In genomic region chrX:989959-990510, GRCh38 we compare ENCODE assay signal across 8 cellular contexts.
DNase-seq lines count a peak whose midpoint lies in the region; ATAC-seq and TF ChIP-seq lines count a peak whose summit lies in the region.

No MANE protein-coding gene starts in this region.

- H3K36me3 ChIP-seq in Panc1 (ENCODE audit: control insufficient read depth, insufficient read depth, low read length): no peaks in the 10 kb centered on the region
- no peaks in the 10 kb centered on the region for H3K36me3 ChIP-seq in hepatocyte (replicated peaks; ENCODE audit: insufficient read depth, low read depth)

- H3K4me2 ChIP-seq in hepatocyte: peak overlapping the region; percentile 49

- intact Hi-C loops in Panc1 (cut with micrococcal nuclease; ENCODE audit: unreplicated experiment): no loop called here

- no peak overlapping the region for H2AFZ ChIP-seq in hepatocyte

- H4K20me1 ChIP-seq in hepatocyte (ENCODE audit: insufficient read depth, poor library complexity, severe bottlenecking): no peaks in the 10 kb centered on the region

- TF ChIP-seq CTCF in Panc1 (IDR thresholded peaks at IDR 0.05) (no peak), hepatocyte (IDR thresholded peaks at IDR 0.05; ENCODE audit: poor library complexity) (no peak)

- H3K27ac ChIP-seq in Panc1 (ENCODE audit: low read length) (peak overlapping the region; percentile 80), hepatocyte (no peak overlapping the region)

- peak; percentile 62 for TF ChIP-seq POLR2A in GM18505 (IDR thresholded peaks at IDR 0.05; ENCODE audit: borderline replicate concordance, extremely low read depth, insufficient read depth, insufficient read length)

- 76% methylated on average over 25 of the region's 25 CpGs for WGBS in hepatocyte (ENCODE audit: low lambda C conversion rate, missing lambda C conversion rate)

- ATAC-seq in GM18505 (IDR thresholded peaks at IDR 0.05; ENCODE audit: unreplicated experiment) (peak; percentile 96), HG02885 (IDR thresholded peaks at IDR 0.05; ENCODE audit: poor library complexity, unreplicated experiment) (peak; percentile 71), Panc1 (peak; percentile 98), HG03469 (IDR thresholded peaks at IDR 0.05; ENCODE audit: unreplicated experiment) (no peak)

- H3K79me2 ChIP-seq in hepatocyte: no peaks in the 10 kb centered on the region

- no peaks in the 10 kb centered on the region for H3K9me3 ChIP-seq in Panc1 (ENCODE audit: control insufficient read depth, insufficient read depth, low read depth, low read length)
- no peaks in the 10 kb centered on the region for H3K9me3 ChIP-seq in hepatocyte (ENCODE audit: low read depth)

- H3K9me2 ChIP-seq in hepatocyte (replicated peaks; ENCODE audit: insufficient read depth): no peaks in the 10 kb centered on the region

- in situ Hi-C loops in Panc1 (cut with HindIII; ENCODE audit: low pct_unique_long_range_greater_than_20kb, low sequenced_read_pairs): no loop called here

- CTCF ChIA-PET in Panc1 (lab: Charles Lee): no interaction called here

- DNase-seq in Panc1 (ENCODE audit: low read depth, low spot score) (peak; percentile 35), amygdala (lab: John Stamatoyannopoulos, UW) (peak in 48 of 56 donors; percentile 1 to 98 (median 58)), hepatocyte (ENCODE audit: low spot score) (peak; percentile 48), smooth muscle cell of the brain vasculature (ENCODE audit: low read depth, low spot score) (peak; percentile 85), Kasumi-1 (lab: John Stamatoyannopoulos, UW) (no peak)

- H3K4me3 ChIP-seq in Panc1 (ENCODE audit: low read depth in 2 of 2, low read length in 2 of 2): peak overlapping the region; percentile 30 to 40
- no peak overlapping the region for H3K4me3 ChIP-seq in hepatocyte

- POLR2A ChIA-PET in Panc1 (lab: Charles Lee): no interaction called here

- BruUV-seq in Panc1 (replicated peaks; lab: Mats Ljungman, UMichigan): no TSS peak

- no peaks in the 10 kb centered on the region for H3K27me3 ChIP-seq in Panc1 (ENCODE audit: control insufficient read depth, insufficient read depth, low read length)
- no peaks in the 10 kb centered on the region for H3K27me3 ChIP-seq in hepatocyte

- H3K4me1 ChIP-seq in Panc1 (ENCODE audit: control insufficient read depth, insufficient read depth, low read length): no peaks in the 10 kb centered on the region
- no peaks in the 10 kb centered on the region for H3K4me1 ChIP-seq in hepatocyte (ENCODE audit: insufficient read depth)

Comparison
In these comparisons a context has a peak if more than half of its experiments do, and no peak if none do; other contexts are left out.
1. DNase-seq: peak in Panc1 (single experiment), amygdala (48 of 56), hepatocyte (single experiment) and smooth muscle cell of the brain vasculature (single experiment); none in Kasumi-1 (0 of 2).